Comparison of ENCODE assay signal across 14 cellular contexts in genomic region chr16:76226011-76226410, GRCh38. TPM values are rescaled to one million over a fixed set of nuclear protein-coding genes. Genes with fewer than 3 reads are reported as not detected.
DNase-seq lines count a peak whose midpoint lies in the region; ATAC-seq and TF ChIP-seq lines count a peak whose summit lies in the region.
"Had no signal": no experiment of that assay in that cellular context is flagged by ENCODE, and none has a peak within 500 bp of the region (broad histone marks: within the 10 kb centered on the region; RNA-seq: fewer than 3 reads in every experiment).

No MANE protein-coding gene starts in this region.

- no peak for ATAC-seq in HG02938 (IDR thresholded peaks at IDR 0.05; ENCODE audit: unreplicated experiment)
- no peak for ATAC-seq in HG03280 (IDR thresholded peaks at IDR 0.05; ENCODE audit: unreplicated experiment)
- no peak for ATAC-seq in HG02571 (IDR thresholded peaks at IDR 0.05; ENCODE audit: unreplicated experiment)
- ATAC-seq: CD8-positive, alpha-beta T cell; HCT116 had no signal

- H3K4me3 ChIP-seq in fibroblast of villous mesenchyme (ENCODE audit: low read depth, low read length): no peak overlapping the region
- no peak overlapping the region for H3K4me3 ChIP-seq in skeletal muscle cell (ENCODE audit: low read depth, low read length)

- peak; percentile 30 for DNase-seq in H4 (ENCODE audit: low spot score)
- peak; percentile 75 for DNase-seq in NCI-H82 (lab: John Stamatoyannopoulos, UW)
- DNase-seq in fibroblast of villous mesenchyme (ENCODE audit: low read depth): peak; percentile 44
- peak; percentile 32 for DNase-seq in skeletal muscle cell (ENCODE audit: low read depth)
- DNase-seq in NCI-H2029 treated with DMSO at 0.1 percent for 48 hours (lab: John Stamatoyannopoulos, UW): no peak
- DNase-seq: CD8-positive, alpha-beta T cell; KBM-7; NCI-H2171 treated with DMSO at 0.1 percent for 48 hours; NCI-H510A treated with DMSO at 0.1 percent for 48 hours; OCI-M1 had no signal

- no peak for TF ChIP-seq CTCF in fibroblast of villous mesenchyme (IDR thresholded peaks at IDR 0.05; ENCODE audit: insufficient read depth, low read depth, low read length)

RNA-seq across cellular contexts. Expression of gene CNTNAP4, which starts 51.2 kb away (rescaled TPM):
- total RNA-seq in H4 (2014; rRNA removed; shearing (Covaris generic)): 2.0 and 2.1 TPM in 2 replicates
- not detected in 2 replicates for total RNA-seq in fibroblast of villous mesenchyme
- total RNA-seq: CD8-positive, alpha-beta T cell had no signal
